ENCODE assay signal across 8 cellular contexts in genomic region chr15:65870889-65871533, GRCh38. TPM values are rescaled to one million over a fixed set of nuclear protein-coding genes. Genes with fewer than 3 reads are reported as not detected.
A peak's percentile ranks its signal among the peaks of the same experiment; 100 is the strongest.
DNase-seq lines count a peak whose midpoint lies in the region; ATAC-seq and TF ChIP-seq lines count a peak whose summit lies in the region.

No MANE protein-coding gene starts in this region.

- peaks cover 24% of the 10 kb centered on the region for H3K4me1 ChIP-seq in CD8-positive, alpha-beta T cell (ENCODE audit: insufficient read depth, low read length)
- H3K4me1 ChIP-seq in HCT116 (ENCODE audit: control insufficient read depth in 1 of 2, insufficient read depth in 2 of 2, low read length in 2 of 2) = peaks cover 11 to 30% of the 10 kb centered on the region in 2 experiments
- no peaks in the 10 kb centered on the region for H3K4me1 ChIP-seq in SJCRH30
- peaks cover 19% of the 10 kb centered on the region for H3K4me1 ChIP-seq in endocrine pancreas (ENCODE audit: control insufficient read depth, insufficient read depth, low read length)

- TSS peak; percentile 40 for BruUV-seq in HCT116 (replicated peaks; lab: Mats Ljungman, UMichigan)

- no peaks in the 10 kb centered on the region for H3K9me2 ChIP-seq in HCT116 (ENCODE audit: insufficient read depth)

- RAD21 ChIA-PET in HCT116 (lab: Charles Lee; ENCODE audit: low non-redundant PET in 1 of 2, low total read pairs in 2 of 2, uncharacterized antibody in 2 of 2, unreplicated experiment in 2 of 2) = interaction anchor here in 1 of 2 experiments (1.2 kb wide), 1 partner anchor 31 kb away, joined by 3 read pairs; no protein-coding TSS in a partner anchor

- ATAC-seq in CD8-positive, alpha-beta T cell = no peak
- no peak for ATAC-seq in HCT116
- no peak for ATAC-seq in natural killer cell
- ATAC-seq in HG03342 (IDR thresholded peaks at IDR 0.05; ENCODE audit: unreplicated experiment) = no peak
- ATAC-seq in HG03095 (IDR thresholded peaks at IDR 0.05; ENCODE audit: unreplicated experiment) = no peak

- H3K9me3 Mint-ChIP-seq in CD8-positive, alpha-beta T cell = no peaks in the 10 kb centered on the region
- H3K9me3 Mint-ChIP-seq in natural killer cell = no peaks in the 10 kb centered on the region

- peak overlapping the region; percentile 99 for H3K4me3 Mint-ChIP-seq in CD8-positive, alpha-beta T cell
- peak overlapping the region; percentile 99 for H3K4me3 Mint-ChIP-seq in natural killer cell

- peak overlapping the region; percentile 90 for H3K27ac ChIP-seq in CD8-positive, alpha-beta T cell (ENCODE audit: low read depth, low read length)
- H3K27ac ChIP-seq in HCT116 (ENCODE audit: low read depth, low read length) (peak overlapping the region; percentile 74; the same call in 1 of the 2 replicates), SJCRH30 (no peak overlapping the region)

- no peak overlapping the region for H2AFZ ChIP-seq in HCT116 (ENCODE audit: low read depth, low read length, poor library complexity, severe bottlenecking)

- H3K4me2 ChIP-seq in HCT116 (ENCODE audit: low read length) = peak overlapping the region; percentile 73

- peaks cover 40% of the 10 kb centered on the region for H3K4me1 Mint-ChIP-seq in CD8-positive, alpha-beta T cell (ENCODE audit: low read depth)
- peaks cover 38 to 45% of the 10 kb centered on the region in 2 donors for H3K4me1 Mint-ChIP-seq in natural killer cell

- H3K79me2 ChIP-seq in HCT116 (ENCODE audit: insufficient read depth, low read length) = peaks cover 67% of the 10 kb centered on the region

- CTCF ChIA-PET in CD8-positive, alpha-beta T cell (lab: Charles Lee) = no interaction called here
- CTCF ChIA-PET in HCT116 (lab: Charles Lee) = interaction anchor here (0.7 to 1.7 kb wide), 3 partner anchors 11 to 275 kb away, joined by 3 to 4 read pairs (median 4); no protein-coding TSS in a partner anchor

- H3K9ac ChIP-seq in HCT116 (ENCODE audit: low read length) = peak overlapping the region; percentile 88
- H3K9ac ChIP-seq in endocrine pancreas (ENCODE audit: control insufficient read depth, insufficient read depth, low read length) = peak overlapping the region; percentile 99

- POLR2A ChIA-PET in CD8-positive, alpha-beta T cell (lab: Charles Lee) = interaction anchor here (2.9 kb wide), 1 partner anchor 11 kb away, joined by 10 read pairs; no protein-coding TSS in a partner anchor
- POLR2A ChIA-PET in HCT116 (lab: Charles Lee) = interaction anchor here (0.8 to 1.4 kb wide), 2 partner anchors 38 to 260 kb away, joined by 3 to 4 read pairs; partner anchors contain the start of gene INTS14

- intact Hi-C loops in CD8-positive, alpha-beta T cell (cut with DNase I, micrococcal nuclease) = loop anchor here in 1 of 2 experiments (1.0 to 5.0 kb wide), 3 partner anchors 9 to 569 kb away; partner anchors contain the start of genes HACD3 and RNU5B-1
- intact Hi-C loops in HCT116 (cut with micrococcal nuclease) (no loop called here), natural killer cell (cut with micrococcal nuclease) (no loop called here)

- peak overlapping the region; percentile 94 for H3K27ac Mint-ChIP-seq in CD8-positive, alpha-beta T cell
- peak overlapping the region; percentile 98 to 100 for H3K27ac Mint-ChIP-seq in natural killer cell

- peak overlapping the region; percentile 84 for H3K4me3 ChIP-seq in CD8-positive, alpha-beta T cell (ENCODE audit: low read depth, low read length)
- H3K4me3 ChIP-seq in HCT116 (replicated peaks in 1 of 2; ENCODE audit: low read depth in 1 of 2, low read length in 2 of 2) (peak overlapping the region; percentile 79 to 94), SJCRH30 (peak overlapping the region; percentile 85), endocrine pancreas (ENCODE audit: control insufficient read depth, insufficient read depth, low read length) (peak overlapping the region; percentile 85)

- no peak for TF ChIP-seq POLR2A in HCT116 (IDR thresholded peaks at IDR 0.05; ENCODE audit: borderline replicate concordance, extremely low read depth, insufficient read depth, insufficient read length)

- no peaks in the 10 kb centered on the region for H3K27me3 Mint-ChIP-seq in CD8-positive, alpha-beta T cell (ENCODE audit: low read depth)
- H3K27me3 Mint-ChIP-seq in natural killer cell (ENCODE audit: low read depth in 2 of 2) = no peaks in the 10 kb centered on the region

- no peaks in the 10 kb centered on the region for H3K27me3 ChIP-seq in CD8-positive, alpha-beta T cell (ENCODE audit: insufficient read depth, low read length)
- H3K27me3 ChIP-seq in HCT116 (ENCODE audit: insufficient read depth, low read length) = no peaks in the 10 kb centered on the region
- H3K27me3 ChIP-seq in SJCRH30 = no peaks in the 10 kb centered on the region
- H3K27me3 ChIP-seq in endocrine pancreas (ENCODE audit: control insufficient read depth, insufficient read depth, low read length) = no peaks in the 10 kb centered on the region

- no peak for TF ChIP-seq RAD21 in HCT116 (IDR thresholded peaks at IDR 0.05; ENCODE audit: low read depth)

- no peaks in the 10 kb centered on the region for H3K9me3 ChIP-seq in CD8-positive, alpha-beta T cell (ENCODE audit: low read length)
- H3K9me3 ChIP-seq in HCT116 (ENCODE audit: control insufficient read depth in 1 of 2, insufficient read depth in 1 of 2, low read depth in 1 of 2, low read length in 2 of 2) (no peaks in the 10 kb centered on the region), SJCRH30 (replicated peaks) (no peaks in the 10 kb centered on the region), endocrine pancreas (ENCODE audit: control insufficient read depth, low read length) (no peaks in the 10 kb centered on the region)

- TF ChIP-seq CTCF in CD8-positive, alpha-beta T cell (IDR thresholded peaks at IDR 0.05) = no peak
- TF ChIP-seq CTCF in HCT116 (IDR thresholded peaks at IDR 0.05 in 2 of 3, conservative IDR thresholded peaks at IDR 0.05 in 1 of 3; ENCODE audit: borderline replicate concordance in 1 of 3, insufficient read depth in 1 of 3, low read depth in 2 of 3, low read length in 2 of 3) (no peak), natural killer cell (IDR thresholded peaks at IDR 0.05) (no peak)

- DNase-seq in CD8-positive, alpha-beta T cell = no peak
- DNase-seq in HCT116 (ENCODE audit: low read depth, low spot score) = no peak
- peak in 1 of 2 experiments; percentile 41 for DNase-seq in SJCRH30
- DNase-seq in natural killer cell = no peak
- no peak for DNase-seq in foreskin melanocyte

- H3K36me3 ChIP-seq in CD8-positive, alpha-beta T cell (ENCODE audit: insufficient read depth, low read length) = no peaks in the 10 kb centered on the region
- H3K36me3 ChIP-seq in HCT116 (ENCODE audit: control insufficient read depth in 1 of 2, insufficient read depth in 2 of 2, low read length in 2 of 2) (peaks cover 0 to 2% of the 10 kb centered on the region in 2 experiments; a peak in 1 of 4 replicates), SJCRH30 (0 out of 2 replicates have a peak, but pooled peaks cover 2% of the 10 kb centered on the region), endocrine pancreas (ENCODE audit: control insufficient read depth, insufficient read depth, low read length) (no peaks in the 10 kb centered on the region)

- H3K36me3 Mint-ChIP-seq in CD8-positive, alpha-beta T cell = peaks cover 29% of the 10 kb centered on the region
- H3K36me3 Mint-ChIP-seq in natural killer cell = no peaks in the 10 kb centered on the region

- no peaks in the 10 kb centered on the region; the same call in 1 of the 2 replicates for H4K20me1 ChIP-seq in HCT116 (ENCODE audit: insufficient read depth)

TF ChIP-seq in HCT116, 20 proteins besides CTCF, POLR2A, EP300 and RAD21:
- TF ChIP-seq YY1 (IDR thresholded peaks at IDR 0.05; ENCODE audit: extremely low read depth, insufficient replicate concordance, low read depth, low read length) (peak; percentile 59), SP1 (IDR thresholded peaks at IDR 0.05; ENCODE audit: low read depth) (no peak), ZFX (IDR thresholded peaks at IDR 0.05) (no peak), ZNF274 (IDR thresholded peaks at IDR 0.05; ENCODE audit: low read depth, low read length) (no peak), SRF (IDR thresholded peaks at IDR 0.05; ENCODE audit: low read depth) (no peak)
- TF ChIP-seq, protein P1, sequence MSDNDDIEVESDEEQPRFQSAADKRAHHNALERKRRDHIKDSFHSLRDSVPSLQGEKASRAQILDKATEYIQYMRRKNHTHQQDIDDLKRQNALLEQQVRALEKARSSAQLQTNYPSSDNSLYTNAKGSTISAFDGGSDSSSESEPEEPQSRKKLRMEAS (IDR thresholded peaks at IDR 0.05) = peak; percentile 10; the same call in 1 of the 2 replicates
TF ChIP-seq in HCT116: peak in this region for 2.

RNA-seq across cellular contexts. Expression of gene RAB11A, which starts 1.7 kb away (rescaled TPM):
- 10 to 100 TPM; 85.9 to 88.3 TPM for total RNA-seq in CD8-positive, alpha-beta T cell
- 234 TPM for total RNA-seq in HCT116 (2021; ENCODE audit: unreplicated experiment)
- polyA plus RNA-seq in HCT116 (2012) = 249 and 263 TPM in 2 replicates
- 257 and 269 TPM in 2 replicates for total RNA-seq in SJCRH30 (2014; rRNA removed; shearing (Covaris generic))
- 10 to 100 TPM; 84.7 to 97.1 (median 87.5) TPM for total RNA-seq in natural killer cell
